Comparison of ENCODE assay signal across 26 cellular contexts in the genomic region with DNA sequence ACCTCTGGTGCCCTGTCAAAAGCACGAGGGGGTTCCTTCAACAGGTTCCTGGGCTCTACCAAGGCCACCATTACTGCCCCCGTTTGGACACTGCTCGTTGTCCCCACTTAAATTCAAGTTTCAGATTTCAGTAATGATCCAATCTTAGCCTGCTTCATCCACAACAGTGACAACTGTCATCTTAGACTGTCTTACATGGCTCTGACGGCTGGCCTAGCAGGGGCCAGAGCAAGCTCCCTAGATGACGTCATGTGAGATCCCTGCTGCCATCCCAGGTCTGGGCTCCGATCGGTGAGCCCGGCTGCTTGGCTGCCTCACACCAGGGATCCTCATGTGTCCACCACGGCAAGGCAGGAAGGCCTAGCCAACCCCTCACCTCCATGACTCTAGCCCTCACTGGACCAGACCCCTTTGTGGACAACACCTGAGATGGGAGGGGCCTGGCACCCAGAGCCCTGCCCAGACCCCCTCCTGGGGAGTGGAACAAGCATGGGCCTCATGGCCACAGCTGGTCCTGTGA.
DNase-seq lines count a peak whose midpoint lies in the region; ATAC-seq and TF ChIP-seq lines count a peak whose summit lies in the region.
"Had no signal": no experiment of that assay in that cellular context is flagged by ENCODE, and none has a peak within 500 bp of the region (broad histone marks: within the 10 kb centered on the region; RNA-seq: fewer than 3 reads in every experiment).

No MANE protein-coding gene starts in this region.

- no peaks in the 10 kb centered on the region for H3K27me3 ChIP-seq in H7 (ENCODE audit: control insufficient read depth, insufficient read depth, low read length)
- H3K27me3 ChIP-seq: BE2C, sigmoid colon had no signal

- no peaks in the 10 kb centered on the region for H3K36me3 Mint-ChIP-seq in natural killer cell
- H3K36me3 Mint-ChIP-seq in natural killer cell treated with Interleukin-12 subunit alpha and Interleukin-12 subunit beta and Interleukin-15 and Interleukin-18, amount 100 ng/mL, for 72 hours = no peaks in the 10 kb centered on the region
- H3K36me3 Mint-ChIP-seq in brain = peaks cover 22% of the 10 kb centered on the region
- H3K36me3 Mint-ChIP-seq: WTC11 had no signal

- TF ChIP-seq CTCF in natural killer cell (IDR thresholded peaks at IDR 0.05) (no peak), brain (conservative IDR thresholded peaks at IDR 0.05) (no peak)

- no peaks in the 10 kb centered on the region for H3K9me3 Mint-ChIP-seq in natural killer cell
- H3K9me3 Mint-ChIP-seq in natural killer cell treated with Interleukin-12 subunit alpha and Interleukin-12 subunit beta and Interleukin-15 and Interleukin-18, amount 100 ng/mL, for 72 hours = no peaks in the 10 kb centered on the region
- no peaks in the 10 kb centered on the region for H3K9me3 Mint-ChIP-seq in brain
- H3K9me3 Mint-ChIP-seq: activated T-helper 17 cell treated with anti-CD3 and anti-CD28 coated beads, Interleukin-2, amount 50 U/mL, for 72 hours; WTC11 had no signal

- H3K4me3 ChIP-seq in H7 (ENCODE audit: insufficient read depth, low read depth, low read length) = no peak overlapping the region
- H3K4me3 ChIP-seq: lower lobe of right lung, sigmoid colon had no signal

- H3K27ac Mint-ChIP-seq in natural killer cell (peak overlapping the region; percentile 30 to 99), brain (peak overlapping the region in 3 of 5 experiments; percentile 26 to 59 (median 43))
- peak overlapping the region in 1 of 2 donors; percentile 70 for H3K27ac Mint-ChIP-seq in natural killer cell treated with Interleukin-12 subunit alpha and Interleukin-12 subunit beta and Interleukin-15 and Interleukin-18, amount 100 ng/mL, for 72 hours
- H3K27ac Mint-ChIP-seq: activated naive CD8-positive, alpha-beta T cell; WTC11 had no signal

- intact Hi-C loops in natural killer cell (cut with micrococcal nuclease) = no loop called here

- H3K27me3 Mint-ChIP-seq in natural killer cell (ENCODE audit: low read depth in 2 of 2) (no peaks in the 10 kb centered on the region), brain (no peaks in the 10 kb centered on the region)
- H3K27me3 Mint-ChIP-seq in natural killer cell treated with Interleukin-12 subunit alpha and Interleukin-12 subunit beta and Interleukin-15 and Interleukin-18, amount 100 ng/mL, for 72 hours = no peaks in the 10 kb centered on the region
- H3K27me3 Mint-ChIP-seq: activated naive CD8-positive, alpha-beta T cell; activated T-helper 17 cell treated with anti-CD3 and anti-CD28 coated beads, Interleukin-2, amount 50 U/mL, for 72 hours had no signal

- H3K4me3 Mint-ChIP-seq in natural killer cell (no peak overlapping the region), brain (no peak overlapping the region)
- no peak overlapping the region for H3K4me3 Mint-ChIP-seq in natural killer cell treated with Interleukin-12 subunit alpha and Interleukin-12 subunit beta and Interleukin-15 and Interleukin-18, amount 100 ng/mL, for 72 hours
- H3K4me3 Mint-ChIP-seq: activated naive CD8-positive, alpha-beta T cell; activated T-helper 17 cell treated with anti-CD3 and anti-CD28 coated beads, Interleukin-2, amount 50 U/mL, for 72 hours; WTC11 had no signal

- ATAC-seq in natural killer cell = no peak
- ATAC-seq in natural killer cell treated with Interleukin-12 subunit alpha and Interleukin-12 subunit beta and Interleukin-15 and Interleukin-18, amount 100 ng/mL, for 72 hours = no peak
- no peak for ATAC-seq in HG02970 (IDR thresholded peaks at IDR 0.05; ENCODE audit: low FRiP score, unreplicated experiment)
- ATAC-seq: activated T-helper 17 cell treated with anti-CD3 and anti-CD28 coated beads, Interleukin-2, amount 50 U/mL, for 72 hours; lower lobe of right lung; WTC11 had no signal

- no peaks in the 10 kb centered on the region for H3K36me3 ChIP-seq in H7 (replicated peaks; ENCODE audit: control insufficient read depth, insufficient read depth, low read length)

- peaks cover 57 to 69% of the 10 kb centered on the region in 2 donors for H3K4me1 Mint-ChIP-seq in natural killer cell
- peaks cover 49 to 51% of the 10 kb centered on the region in 2 donors for H3K4me1 Mint-ChIP-seq in natural killer cell treated with Interleukin-12 subunit alpha and Interleukin-12 subunit beta and Interleukin-15 and Interleukin-18, amount 100 ng/mL, for 72 hours (ENCODE audit: low read depth in 2 of 2)
- peaks cover 21% of the 10 kb centered on the region for H3K4me1 Mint-ChIP-seq in brain
- H3K4me1 Mint-ChIP-seq: WTC11 had no signal

- no peak for DNase-seq in natural killer cell
- no peak for DNase-seq in natural killer cell treated with Interleukin-12 subunit alpha and Interleukin-12 subunit beta and Interleukin-15 and Interleukin-18, amount 100 ng/mL, for 72 hours (ENCODE audit: low spot score)
- peak; percentile 41 for DNase-seq in myocyte (ENCODE audit: low read depth)
- no peak for DNase-seq in stimulated activated CD4-positive, alpha-beta T cell treated with anti-CD3 and anti-CD28 coated beads, Interleukin-4, amount 100 ng/mL, for 1 hour
- DNase-seq in kidney tubule cell (ENCODE audit: low spot score) = no peak
- no peak for DNase-seq in H7
- DNase-seq: activated CD4-positive, alpha-beta T cell treated with anti-CD3 and anti-CD28 coated beads, Interleukin-2, amount 50 U/mL, for 4 hours; BE2C; Caco-2; effector CD4-positive, alpha-beta T cell; GF-D8; glutamatergic neuron; lower lobe of right lung; NCI-H1048; NCI-H1694 treated with DMSO at 0.1 percent for 48 hours; NCI-H2171; NCI-H510A; sigmoid colon; stimulated activated CD4-positive, alpha-beta T cell treated with anti-CD3 and anti-CD28 coated beads, Interleukin-15, amount 100 ng/mL, for 24 hours; T1000; trophoblast cell had no signal
